11 cellular contexts compared by ENCODE assay signal in genomic region chr4:108035691-108036090, GRCh38. TPM values are rescaled to one million over a fixed set of nuclear protein-coding genes. Genes with fewer than 3 reads are reported as not detected.
A peak's percentile ranks its signal among the peaks of the same experiment; 100 is the strongest.
DNase-seq lines count a peak whose midpoint lies in the region; ATAC-seq, FAIRE-seq and TF ChIP-seq lines count a peak whose summit lies in the region.
"Had no signal": no experiment of that assay in that cellular context is flagged by ENCODE, and none has a peak within 500 bp of the region (broad histone marks: within the 10 kb centered on the region; RNA-seq: fewer than 3 reads in every experiment).

No MANE protein-coding gene starts in this region.

- 85 to 96% methylated on average over 5 to 6 of the region's 6 CpGs for WGBS in esophagus squamous epithelium, 2 donors

- H2AFZ ChIP-seq in KMS-11 (ENCODE audit: low read depth): peak overlapping the region; percentile 4; the same call in 1 of the 2 replicates

- POLR2A ChIA-PET in activated CD4-positive, alpha-beta T cell treated with anti-CD3 and anti-CD28 coated beads for 36 hours (lab: Charles Lee): interaction anchor here (0.6 to 1.2 kb wide), 6 partner anchors 11 to 131 kb away, joined by 3 to 11 read pairs (median 3); no protein-coding TSS in a partner anchor
- POLR2A ChIA-PET in naive thymus-derived CD4-positive, alpha-beta T cell (lab: Charles Lee): interaction anchor here (0.6 to 10.4 kb wide), 31 partner anchors 8 to 585 kb away, joined by 3 to 120 read pairs (median 5); partner anchors contain the start of gene LEF1

- H3K4me2 ChIP-seq in KMS-11: peak overlapping the region; percentile 94

- H3K27ac ChIP-seq in KMS-11: peak overlapping the region; percentile 84
- H3K27ac ChIP-seq in naive thymus-derived CD4-positive, alpha-beta T cell (ENCODE audit: low read depth, low read length): peak overlapping the region; percentile 78
- no peak overlapping the region for H3K27ac ChIP-seq in esophagus squamous epithelium

- H3K36me3 ChIP-seq in KMS-11 (ENCODE audit: insufficient read depth): 0 out of 2 replicates have a peak, but pooled peaks cover 4% of the 10 kb centered on the region
- no peaks in the 10 kb centered on the region for H3K36me3 ChIP-seq in naive thymus-derived CD4-positive, alpha-beta T cell (ENCODE audit: control insufficient read depth in 2 of 3, insufficient read depth in 3 of 3, low read length in 3 of 3)
- peaks cover 0 to 55% (median 0%) of the 10 kb centered on the region in 3 donors for H3K36me3 ChIP-seq in esophagus squamous epithelium

- H3K4me1 ChIP-seq in KMS-11 (ENCODE audit: low read depth, poor library complexity, severe bottlenecking): peaks cover 88% of the 10 kb centered on the region
- peaks cover 0 to 60% of the 10 kb centered on the region in 2 donors for H3K4me1 ChIP-seq in naive thymus-derived CD4-positive, alpha-beta T cell (ENCODE audit: control insufficient read depth in 2 of 2, insufficient read depth in 2 of 2, low read length in 2 of 2)
- no peaks in the 10 kb centered on the region for H3K4me1 ChIP-seq in esophagus squamous epithelium

- H3K9me3 ChIP-seq in naive thymus-derived CD4-positive, alpha-beta T cell (ENCODE audit: control insufficient read depth in 2 of 3, low read length in 3 of 3): no peaks in the 10 kb centered on the region
- no peaks in the 10 kb centered on the region for H3K9me3 ChIP-seq in esophagus squamous epithelium

- H3K27me3 Mint-ChIP-seq in activated CD4-positive, alpha-beta T cell treated with anti-CD3 and anti-CD28 coated beads for 36 hours: no peaks in the 10 kb centered on the region
- no peaks in the 10 kb centered on the region for H3K27me3 Mint-ChIP-seq in naive thymus-derived CD4-positive, alpha-beta T cell

- H3K4me3 ChIP-seq in KMS-11 (IDR thresholded peaks at IDR 0.05; ENCODE audit: insufficient read depth, low read depth, low read length) (no peak overlapping the region), esophagus squamous epithelium (no peak overlapping the region)
- H3K4me3 ChIP-seq in naive thymus-derived CD4-positive, alpha-beta T cell (ENCODE audit: low read length): peak overlapping the region; percentile 41
- H3K4me3 ChIP-seq: lung had no signal

- TF ChIP-seq CTCF in KMS-11 (conservative IDR thresholded peaks at IDR 0.05; ENCODE audit: low read depth, low read length) (no peak), esophagus squamous epithelium (IDR thresholded peaks at IDR 0.05) (no peak)

- H3K9me3 Mint-ChIP-seq in activated CD4-positive, alpha-beta T cell treated with anti-CD3 and anti-CD28 coated beads for 36 hours (ENCODE audit: low read depth): peaks cover 7% of the 10 kb centered on the region
- peaks cover 0 to 8% (median 0%) of the 10 kb centered on the region in 11 donors for H3K9me3 Mint-ChIP-seq in naive thymus-derived CD4-positive, alpha-beta T cell

- intact Hi-C loops in activated CD4-positive, alpha-beta T cell treated with anti-CD3 and anti-CD28 coated beads for 36 hours (cut with DNase I, micrococcal nuclease): loop anchor here (1.0 to 5.0 kb wide), 2 partner anchors 73 to 587 kb away; partner anchors contain the start of gene RPL34 (in 1 of the 2)
- intact Hi-C loops in naive thymus-derived CD4-positive, alpha-beta T cell (cut with micrococcal nuclease): loop anchor here (1.0 to 5.0 kb wide), 5 partner anchors 10 to 1613 kb away; no protein-coding TSS in a partner anchor
- intact Hi-C loops in esophagus squamous epithelium (cut with DNase I): no loop called here

- H3K4me3 Mint-ChIP-seq in activated CD4-positive, alpha-beta T cell treated with anti-CD3 and anti-CD28 coated beads for 36 hours: peak overlapping the region; percentile 59
- H3K4me3 Mint-ChIP-seq in naive thymus-derived CD4-positive, alpha-beta T cell: peak overlapping the region; percentile 73 to 87 (median 80)

- CTCF ChIA-PET in activated CD4-positive, alpha-beta T cell treated with anti-CD3 and anti-CD28 coated beads for 36 hours (lab: Charles Lee): interaction anchor here (0.5 to 2.1 kb wide), 12 partner anchors 8 to 160 kb away, joined by 3 to 10 read pairs (median 5); no protein-coding TSS in a partner anchor
- CTCF ChIA-PET in naive thymus-derived CD4-positive, alpha-beta T cell (lab: Charles Lee): interaction anchor here (0.6 to 1.8 kb wide), 10 partner anchors 15 to 537 kb away, joined by 3 to 5 read pairs (median 4); no protein-coding TSS in a partner anchor

- TF ChIP-seq POLR2A in GM12891 (IDR thresholded peaks at IDR 0.05; ENCODE audit: low read depth, low read length): no peak
- no peak for TF ChIP-seq POLR2A in esophagus squamous epithelium (IDR thresholded peaks at IDR 0.05)

- no peak for DNase-seq in activated CD4-positive, alpha-beta T cell treated with anti-CD3 and anti-CD28 coated beads for 36 hours
- DNase-seq in activated CD4-positive, alpha-beta T cell treated with anti-CD3 and anti-CD28 coated beads for 4 hours: no peak
- no peak for DNase-seq in naive thymus-derived CD4-positive, alpha-beta T cell
- DNase-seq in GM12891 (ENCODE audit: insufficient read length, low spot score): no peak
- no peak for DNase-seq in esophagus squamous epithelium (lab: John Stamatoyannopoulos, UW)
- DNase-seq in Kasumi-1 (lab: John Stamatoyannopoulos, UW): no peak
- DNase-seq: NCI-H1417 treated with DMSO at 0.1 percent for 48 hours, NCI-H526 treated with DMSO at 0.1 percent for 48 hours had no signal

- FAIRE-seq in GM12891 (lab: Jason Lieb, UNC): no peak

- peaks cover 70% of the 10 kb centered on the region for H3K4me1 Mint-ChIP-seq in activated CD4-positive, alpha-beta T cell treated with anti-CD3 and anti-CD28 coated beads for 36 hours
- H3K4me1 Mint-ChIP-seq in naive thymus-derived CD4-positive, alpha-beta T cell: peaks cover 20 to 86% (median 71%) of the 10 kb centered on the region in 7 donors

- peaks cover 37% of the 10 kb centered on the region for H3K36me3 Mint-ChIP-seq in activated CD4-positive, alpha-beta T cell treated with anti-CD3 and anti-CD28 coated beads for 36 hours (ENCODE audit: low read depth)
- H3K36me3 Mint-ChIP-seq in naive thymus-derived CD4-positive, alpha-beta T cell: peaks cover 0 to 32% (median 0%) of the 10 kb centered on the region in 5 donors

- H3K27me3 ChIP-seq in KMS-11 (ENCODE audit: insufficient read depth, low read depth) (no peaks in the 10 kb centered on the region), esophagus squamous epithelium (no peaks in the 10 kb centered on the region)
- H3K27me3 ChIP-seq in naive thymus-derived CD4-positive, alpha-beta T cell (ENCODE audit: control insufficient read depth in 2 of 2, insufficient read depth in 2 of 2, low read length in 2 of 2): no peaks in the 10 kb centered on the region

- peak overlapping the region; percentile 45; the same call in 1 of the 2 replicates for H3K9ac ChIP-seq in KMS-11

- no peaks in the 10 kb centered on the region for H4K20me1 ChIP-seq in KMS-11 (ENCODE audit: insufficient read depth)

- H3K79me2 ChIP-seq in KMS-11 (ENCODE audit: insufficient read depth, low read depth): no peaks in the 10 kb centered on the region

- ATAC-seq in activated CD4-positive, alpha-beta T cell treated with anti-CD3 and anti-CD28 coated beads for 36 hours: no peak
- peak; percentile 16 for ATAC-seq in GM21526 (IDR thresholded peaks at IDR 0.05; ENCODE audit: low FRiP score, unreplicated experiment)
- no peak for ATAC-seq in naive thymus-derived CD4-positive, alpha-beta T cell

- H3K27ac Mint-ChIP-seq in activated CD4-positive, alpha-beta T cell treated with anti-CD3 and anti-CD28 coated beads for 36 hours: peak overlapping the region; percentile 94
- peak overlapping the region; percentile 90 to 100 (median 96) for H3K27ac Mint-ChIP-seq in naive thymus-derived CD4-positive, alpha-beta T cell

TF ChIP-seq in GM12891, 5 proteins besides CTCF, POLR2A, EP300 and RAD21:
- no peak for TF ChIP-seq SPI1 (IDR thresholded peaks at IDR 0.05; ENCODE audit: low read depth, low read length)
- no peak for TF ChIP-seq POLR2AphosphoS5 (IDR thresholded peaks at IDR 0.05; ENCODE audit: low read depth, low read length)

RNA-seq across cellular contexts. Expression of gene HADH, which starts 46.0 kb away (rescaled TPM):
- 10 to 100 TPM; 58.4 to 60.8 TPM for total RNA-seq in activated CD4-positive, alpha-beta T cell treated with anti-CD3 and anti-CD28 coated beads for 36 hours
- 10 to 100 TPM; 16.5 to 38.8 (median 29.7) TPM for total RNA-seq in naive thymus-derived CD4-positive, alpha-beta T cell
- polyA plus RNA-seq in naive thymus-derived CD4-positive, alpha-beta T cell: 10 to 100 TPM; 43.0 to 45.1 TPM
- 34.6 TPM for polyA plus RNA-seq in GM12891 (2012; ENCODE audit: low read depth, missing spikeins)
- total RNA-seq in esophagus squamous epithelium: 10 to 100 TPM; 26.8 to 46.5 (median 38.1) TPM

Comparison
In these comparisons a context has a peak if more than half of its experiments do, and no peak if none do; other contexts are left out.
1. H3K27ac ChIP-seq: peak in KMS-11 (single experiment) and naive thymus-derived CD4-positive, alpha-beta T cell (single experiment); none in esophagus squamous epithelium (0 of 4).